10 cellular contexts compared by ENCODE assay signal in genomic region chr5:157100140-157100679, GRCh38. TPM values are rescaled to one million over a fixed set of nuclear protein-coding genes. Genes with fewer than 3 reads are reported as not detected.
DNase-seq lines count a peak whose midpoint lies in the region; ATAC-seq and TF ChIP-seq lines count a peak whose summit lies in the region.
"Had no signal": no experiment of that assay in that cellular context is flagged by ENCODE, and none has a peak within 500 bp of the region (broad histone marks: within the 10 kb centered on the region; RNA-seq: fewer than 3 reads in every experiment).

No MANE protein-coding gene starts in this region.

- H3K9me3 ChIP-seq in PC-9 (ENCODE audit: insufficient read depth, low read depth): no peaks in the 10 kb centered on the region
- H3K9me3 ChIP-seq in aorta (ENCODE audit: control insufficient read depth, low read length): no peaks in the 10 kb centered on the region
- H3K9me3 ChIP-seq: gastrocnemius medialis had no signal

- 59 to 70% methylated on average over 2 of the region's 2 CpGs for WGBS in aorta, 2 donors

- ATAC-seq in aorta (ENCODE audit: low FRiP score) (peak; percentile 56), HG02852 (IDR thresholded peaks at IDR 0.05; ENCODE audit: unreplicated experiment) (no peak), GM18505 (IDR thresholded peaks at IDR 0.05; ENCODE audit: unreplicated experiment) (no peak)

- POLR2A ChIA-PET in PC-9 (lab: Charles Lee; ENCODE audit: unreplicated experiment): interaction anchor here (0.7 kb wide), 1 partner anchor 22 kb away, joined by 3 read pairs; no protein-coding TSS in a partner anchor

- no peaks in the 10 kb centered on the region for H3K9me3 Mint-ChIP-seq in dendritic cell treated with granulocyte-macrophage colony-stimulating factor and Interleukin-4, amounts not matched to agents 40 ng/mL and 50 ng/mL, for 4 days

- intact Hi-C loops in PC-9 (cut with micrococcal nuclease; ENCODE audit: unreplicated experiment) (no loop called here), aorta (cut with DNase I) (no loop called here)
- intact Hi-C loops in dendritic cell treated with granulocyte-macrophage colony-stimulating factor and Interleukin-4, amounts not matched to agents 40 ng/mL and 50 ng/mL, for 4 days (cut with micrococcal nuclease): no loop called here

- no peak overlapping the region for H2AFZ ChIP-seq in PC-9

- peak overlapping the region; percentile 31; the same call in 1 of the 2 replicates for H3K27ac ChIP-seq in PC-9
- H3K27ac ChIP-seq in aorta (ENCODE audit: low read depth in 1 of 2, low read length in 2 of 2): no peak overlapping the region
- H3K27ac ChIP-seq: gastrocnemius medialis, skin epidermis had no signal

- no peak overlapping the region for H3K4me2 ChIP-seq in PC-9

- no peak overlapping the region for H3K4me3 Mint-ChIP-seq in dendritic cell treated with granulocyte-macrophage colony-stimulating factor and Interleukin-4, amounts not matched to agents 40 ng/mL and 50 ng/mL, for 4 days

- no peaks in the 10 kb centered on the region for H3K27me3 ChIP-seq in PC-9 (ENCODE audit: insufficient read depth, low read depth)
- H3K27me3 ChIP-seq in aorta (ENCODE audit: control insufficient read depth in 1 of 2, insufficient read depth in 2 of 2, low read length in 1 of 2): no peaks in the 10 kb centered on the region
- H3K27me3 ChIP-seq: gastrocnemius medialis had no signal

- peak; percentile 46 for DNase-seq in stimulated activated CD4-positive, alpha-beta T cell treated with anti-CD3 and anti-CD28 coated beads, Interleukin-15, amount 100 ng/mL, for 24 hours
- no peak for DNase-seq in stimulated activated CD4-positive, alpha-beta T cell treated with anti-CD3 and anti-CD28 coated beads, Interleukin-4, amount 100 ng/mL, for 1 hour
- DNase-seq in PC-9: peak in 1 of 2 experiments; percentile 37
- DNase-seq in aorta: no peak
- no peak for DNase-seq in pons (ENCODE audit: low spot score)
- DNase-seq: gastrocnemius medialis had no signal

- no peaks in the 10 kb centered on the region for H3F3A ChIP-seq in PC-9 (ENCODE audit: insufficient read depth, low read depth)

- H3K4me1 ChIP-seq in PC-9 (replicated peaks; ENCODE audit: insufficient read depth) (no peaks in the 10 kb centered on the region; the same call in 1 of the 2 replicates), aorta (ENCODE audit: control insufficient read depth in 1 of 2, insufficient read depth in 2 of 2, low read length in 2 of 2) (peaks cover 0 to 2% of the 10 kb centered on the region in 2 donors)
- H3K4me1 ChIP-seq: gastrocnemius medialis had no signal

- H3K4me1 Mint-ChIP-seq in dendritic cell treated with granulocyte-macrophage colony-stimulating factor and Interleukin-4, amounts not matched to agents 40 ng/mL and 50 ng/mL, for 4 days (ENCODE audit: low read depth): peaks cover 31% of the 10 kb centered on the region

- no peaks in the 10 kb centered on the region for H3K9me2 ChIP-seq in PC-9 (ENCODE audit: insufficient read depth)

- H3K27me3 Mint-ChIP-seq in dendritic cell treated with granulocyte-macrophage colony-stimulating factor and Interleukin-4, amounts not matched to agents 40 ng/mL and 50 ng/mL, for 4 days: no peaks in the 10 kb centered on the region

- no TSS peak for BruUV-seq in PC-9 (replicated peaks; lab: Mats Ljungman, UMichigan)

- no peaks in the 10 kb centered on the region for H3K79me2 ChIP-seq in PC-9 (ENCODE audit: low read depth)

- no peak for TF ChIP-seq CTCF in PC-9 (conservative IDR thresholded peaks at IDR 0.05)

- H3K36me3 ChIP-seq in PC-9 (ENCODE audit: low read depth): no peaks in the 10 kb centered on the region
- H3K36me3 ChIP-seq in aorta (ENCODE audit: control insufficient read depth in 1 of 2, insufficient read depth in 2 of 2, low read length in 1 of 2): no peaks in the 10 kb centered on the region
- H3K36me3 ChIP-seq: gastrocnemius medialis had no signal

- TF ChIP-seq POLR2A in GM18505 (IDR thresholded peaks at IDR 0.05; ENCODE audit: borderline replicate concordance, extremely low read depth, insufficient read depth, insufficient read length): no peak

- CTCF ChIA-PET in PC-9 (lab: Charles Lee): no interaction called here

- H3K4me3 ChIP-seq in PC-9 (no peak overlapping the region), aorta (ENCODE audit: low read length in 2 of 2) (no peak overlapping the region)
- H3K4me3 ChIP-seq: gastrocnemius medialis, skin epidermis had no signal

- H3K27ac Mint-ChIP-seq in dendritic cell treated with granulocyte-macrophage colony-stimulating factor and Interleukin-4, amounts not matched to agents 40 ng/mL and 50 ng/mL, for 4 days: peak overlapping the region; percentile 39

- H4K20me1 ChIP-seq in PC-9 (ENCODE audit: insufficient read depth): no peaks in the 10 kb centered on the region

- H3K36me3 Mint-ChIP-seq in dendritic cell treated with granulocyte-macrophage colony-stimulating factor and Interleukin-4, amounts not matched to agents 40 ng/mL and 50 ng/mL, for 4 days (ENCODE audit: low read depth): peaks cover 98% of the 10 kb centered on the region

RNA-seq across cellular contexts. Expression of gene HAVCR2, which starts 8.6 kb away (rescaled TPM):
- total RNA-seq in PC-9 (2021) (0.25 TPM in 1 of 2 replicates, not detected in the other), aorta (10 to 100 TPM; 10.3 to 21.6 TPM)
- polyA plus RNA-seq in aorta: 1 to 10 TPM; 2.3 to 9.6 TPM

RNA-seq across cellular contexts. Expression of gene HAVCR1, which starts 41.3 kb away (rescaled TPM):
- total RNA-seq in PC-9 (2021) (not detected in 2 replicates), aorta (1 to 10 TPM; 1.0 to 1.8 TPM)
- polyA plus RNA-seq in aorta: not detected
- total RNA-seq: gastrocnemius medialis had no signal

RNA-seq across cellular contexts. Expression of gene MED7, which starts 42.5 kb away (rescaled TPM):
- total RNA-seq in PC-9 (2021) (9.4 and 11.8 TPM in 2 replicates), aorta (10 to 100 TPM; 10.5 to 11.6 TPM)
- 10 to 100 TPM; 13.8 to 14.7 TPM for polyA plus RNA-seq in aorta
